Comparison of ENCODE assay signal across 1 cellular context in genomic region chr1:9340864-9341263, GRCh38.
TF ChIP-seq lines count a peak whose summit lies in the region.

No MANE protein-coding gene starts in this region.

TF ChIP-seq in GM23338, 12 proteins besides CTCF, POLR2A, EP300 and RAD21 (continued from another document):
- TF ChIP-seq ZNF462 (CRISPR knock-in tag; IDR thresholded peaks at IDR 0.05) (no peak), EZH2 (IDR thresholded peaks at IDR 0.05; ENCODE audit: low read depth, unreplicated experiment) (no peak), ETS1 (IDR thresholded peaks at IDR 0.05) (no peak)
